13 cellular contexts compared by ENCODE assay signal in genomic region chr17:21292867-21293845, GRCh38.
"Had no signal": no experiment of that assay in that cellular context is flagged by ENCODE, and none has a peak within 500 bp of the region (broad histone marks: within the 10 kb centered on the region; RNA-seq: fewer than 3 reads in every experiment).

No MANE protein-coding gene starts in this region.

- H3K27me3 ChIP-seq: ascending aorta, breast epithelium had no signal

- H2AFZ ChIP-seq: parathyroid adenoma had no signal

- H3K9ac ChIP-seq: parathyroid adenoma had no signal

- H3K27ac ChIP-seq: ascending aorta, breast epithelium, dorsolateral prefrontal cortex, left lung, parathyroid adenoma had no signal

- H3K9me3 ChIP-seq: ascending aorta, breast epithelium, gastroesophageal sphincter, left lung had no signal

- DNase-seq: activated CD4-positive, alpha-beta T cell treated with anti-CD3 and anti-CD28 coated beads, Interleukin-2, amount 50 U/mL, for 1 hour; activated CD8-positive, alpha-beta memory T cell treated with anti-CD3 and anti-CD28 coated beads for 24 hours; activated naive CD4-positive, alpha-beta T cell treated with anti-CD3 and anti-CD28 coated beads for 36 hours; dorsolateral prefrontal cortex; endodermal cell; islet precursor cell; mesenchymal stem cell; T-helper 9 cell had no signal

- H3K36me3 ChIP-seq: breast epithelium had no signal

- H3K4me3 ChIP-seq: ascending aorta, breast epithelium, dorsolateral prefrontal cortex, gastroesophageal sphincter, left lung had no signal
